In the genomic region with DNA sequence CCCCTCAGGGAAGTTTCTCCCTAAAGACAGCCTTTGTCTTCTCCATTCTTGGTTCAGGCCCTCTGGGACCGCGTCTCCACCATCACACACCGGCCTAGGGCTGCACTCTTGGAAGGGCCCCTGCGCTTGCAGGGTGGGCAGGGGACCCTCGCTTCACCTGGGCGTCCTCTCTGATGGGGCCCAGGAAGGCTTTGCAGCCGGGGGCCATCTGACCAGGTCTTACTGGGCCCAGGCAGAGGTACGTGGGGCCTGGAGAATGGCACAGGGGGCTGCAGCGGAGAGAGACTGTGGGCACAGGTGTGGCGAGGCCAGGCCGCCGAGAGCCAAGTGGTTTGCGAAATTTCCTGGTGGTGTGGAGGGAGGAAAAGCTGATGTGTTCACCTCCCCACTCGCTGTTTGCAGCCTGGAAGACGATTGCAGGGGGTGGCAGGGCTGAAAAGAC, we compare ENCODE assay signal across 8 cellular contexts. TPM values are rescaled to one million over a fixed set of nuclear protein-coding genes. Genes with fewer than 3 reads are reported as not detected.
A peak's percentile ranks its signal among the peaks of the same experiment; 100 is the strongest.
DNase-seq lines count a peak whose midpoint lies in the region; ATAC-seq and TF ChIP-seq lines count a peak whose summit lies in the region.

No MANE protein-coding gene starts in this region.

- H3K4me1 ChIP-seq in breast epithelium, result no peaks in the 10 kb centered on the region
- peaks cover 32% of the 10 kb centered on the region for H3K4me1 ChIP-seq in body of pancreas
- H3K4me1 ChIP-seq in mesodermal cell (ENCODE audit: control insufficient read depth, insufficient read depth, low read length, poor library complexity, severe bottlenecking), result peaks cover 3% of the 10 kb centered on the region
- H3K4me1 ChIP-seq in uterus, result peaks cover 0 to 3% of the 10 kb centered on the region in 2 donors

- peak overlapping the region; percentile 49 to 81 (median 62) for H3K4me3 ChIP-seq in breast epithelium
- no peak overlapping the region for H3K4me3 ChIP-seq in body of pancreas
- H3K4me3 ChIP-seq in mesodermal cell (ENCODE audit: extremely low read depth, insufficient read depth, low read length, poor library complexity, severe bottlenecking), result peak overlapping the region; percentile 52
- peak overlapping the region; percentile 33 to 40 for H3K4me3 ChIP-seq in uterus

- TF ChIP-seq POLR2A in breast epithelium (IDR thresholded peaks at IDR 0.05), result no peak
- no peak for TF ChIP-seq POLR2A in body of pancreas (IDR thresholded peaks at IDR 0.05)
- TF ChIP-seq POLR2A in uterus (IDR thresholded peaks at IDR 0.05), result no peak

- CTCF ChIA-PET in MCF 10A (lab: Yijun Ruan, JAX), result interaction anchor here (0.6 kb wide), 1 partner anchor 34 kb away, joined by 6 read pairs; no protein-coding TSS in a partner anchor

- intact Hi-C loops in breast epithelium (cut with DNase I; ENCODE audit: low total_unique reads) (no loop called here), MCF 10A (cut with micrococcal nuclease) (no loop called here), body of pancreas (cut with DNase I) (no loop called here), uterus (cut with DNase I; ENCODE audit: low total_unique reads) (no loop called here)

- ATAC-seq in body of pancreas, result no peak
- ATAC-seq in HG03045 (IDR thresholded peaks at IDR 0.05; ENCODE audit: unreplicated experiment), result no peak
- no peak for ATAC-seq in HG03439 (IDR thresholded peaks at IDR 0.05; ENCODE audit: unreplicated experiment)

- H3K27ac Mint-ChIP-seq in MCF 10A (ENCODE audit: low read depth, unreplicated experiment), result no peak overlapping the region

- no peak for DNase-seq in breast epithelium (ENCODE audit: low spot score in 2 of 2)
- no peak for DNase-seq in MCF 10A (ENCODE audit: unreplicated experiment)
- no peak for DNase-seq in body of pancreas
- no peak for DNase-seq in uterus
- DNase-seq in 8988T, result no peak

- TF ChIP-seq CTCF in breast epithelium (IDR thresholded peaks at IDR 0.05) (no peak), MCF 10A (IDR thresholded peaks at IDR 0.05; ENCODE audit: unreplicated experiment) (no peak), body of pancreas (IDR thresholded peaks at IDR 0.05) (no peak), uterus (IDR thresholded peaks at IDR 0.05) (no peak)

- no TSS peak for BruUV-seq in MCF 10A (replicated peaks; lab: Mats Ljungman, UMichigan)

- peaks cover 6% of the 10 kb centered on the region for H3K4me1 Mint-ChIP-seq in MCF 10A (ENCODE audit: insufficient read depth, unreplicated experiment)

- no peaks in the 10 kb centered on the region for H3K36me3 Mint-ChIP-seq in MCF 10A (ENCODE audit: insufficient read depth, unreplicated experiment)

- H3K36me3 ChIP-seq in breast epithelium, result no peaks in the 10 kb centered on the region
- H3K36me3 ChIP-seq in body of pancreas (replicated peaks in 1 of 2; ENCODE audit: insufficient read depth in 1 of 2, low read depth in 2 of 2), result no peaks in the 10 kb centered on the region
- H3K36me3 ChIP-seq in mesodermal cell (ENCODE audit: control insufficient read depth, insufficient read depth, low read length), result no peaks in the 10 kb centered on the region
- no peaks in the 10 kb centered on the region for H3K36me3 ChIP-seq in uterus

- no peaks in the 10 kb centered on the region for H3K27me3 ChIP-seq in breast epithelium
- no peaks in the 10 kb centered on the region for H3K27me3 ChIP-seq in body of pancreas
- H3K27me3 ChIP-seq in uterus, result no peaks in the 10 kb centered on the region

- H3K27me3 Mint-ChIP-seq in MCF 10A (ENCODE audit: insufficient read depth, unreplicated experiment), result peaks cover 22% of the 10 kb centered on the region

- H3K27ac ChIP-seq in breast epithelium (peak overlapping the region; percentile 86 to 93), body of pancreas (peak overlapping the region in 3 of 4 donors; percentile 73 to 90 (median 84)), mesodermal cell (ENCODE audit: low read depth, low read length, severe bottlenecking) (peak overlapping the region; percentile 67), uterus (peak overlapping the region; percentile 74 to 83)

- H3K9me3 ChIP-seq in breast epithelium (no peaks in the 10 kb centered on the region), body of pancreas (no peaks in the 10 kb centered on the region), mesodermal cell (ENCODE audit: control insufficient read depth, low read length) (no peaks in the 10 kb centered on the region), uterus (no peaks in the 10 kb centered on the region)

- 70 to 86% methylated on average over 15 of the region's 15 CpGs for WGBS in body of pancreas, 2 donors
- WGBS in mesodermal cell (ENCODE audit: insufficient coverage in 2 of 2), 2 experiments, result 83 to 84% methylated on average over 11 to 14 of the region's 15 CpGs

- H3K4me3 Mint-ChIP-seq in MCF 10A (ENCODE audit: unreplicated experiment), result no peak overlapping the region

- POLR2A ChIA-PET in MCF 10A (lab: Yijun Ruan, JAX), result no interaction called here

- peaks cover 7% of the 10 kb centered on the region for H3K9me3 Mint-ChIP-seq in MCF 10A (ENCODE audit: unreplicated experiment)

RNA-seq across cellular contexts. Expression of gene ALOX5, which starts 44.4 kb away (rescaled TPM):
- 10 to 100 TPM; 33.4 to 67.5 (median 49.0) TPM for total RNA-seq in breast epithelium
- total RNA-seq in MCF 10A (2022), result not detected in 2 replicates
- total RNA-seq in body of pancreas, result 10 to 100 TPM; 42.5 to 63.0 TPM
- 0.66 TPM for polyA plus RNA-seq in mesodermal cell (2013, experiment 1 of 2)
- polyA plus RNA-seq in mesodermal cell (2013, experiment 2 of 2), result 0.35 TPM
- total RNA-seq in uterus, result 10 to 100 TPM in 3 of 4 donors, 1 to 10 TPM in 1; 3.5 to 32.5 (median 10.6) TPM

Comparison
In these comparisons a context has a peak if more than half of its experiments do, and no peak if none do; other contexts are left out.
1. H3K4me3 ChIP-seq: peak in breast epithelium (3 of 3), mesodermal cell (single experiment) and uterus (2 of 2); none in body of pancreas (0 of 2).
2. Peak in every context shown above with its lines, with median percentiles within 50 percentile points of each other: H3K27ac ChIP-seq.